Comparison of ENCODE assay signal across 8 cellular contexts in the genomic region with DNA sequence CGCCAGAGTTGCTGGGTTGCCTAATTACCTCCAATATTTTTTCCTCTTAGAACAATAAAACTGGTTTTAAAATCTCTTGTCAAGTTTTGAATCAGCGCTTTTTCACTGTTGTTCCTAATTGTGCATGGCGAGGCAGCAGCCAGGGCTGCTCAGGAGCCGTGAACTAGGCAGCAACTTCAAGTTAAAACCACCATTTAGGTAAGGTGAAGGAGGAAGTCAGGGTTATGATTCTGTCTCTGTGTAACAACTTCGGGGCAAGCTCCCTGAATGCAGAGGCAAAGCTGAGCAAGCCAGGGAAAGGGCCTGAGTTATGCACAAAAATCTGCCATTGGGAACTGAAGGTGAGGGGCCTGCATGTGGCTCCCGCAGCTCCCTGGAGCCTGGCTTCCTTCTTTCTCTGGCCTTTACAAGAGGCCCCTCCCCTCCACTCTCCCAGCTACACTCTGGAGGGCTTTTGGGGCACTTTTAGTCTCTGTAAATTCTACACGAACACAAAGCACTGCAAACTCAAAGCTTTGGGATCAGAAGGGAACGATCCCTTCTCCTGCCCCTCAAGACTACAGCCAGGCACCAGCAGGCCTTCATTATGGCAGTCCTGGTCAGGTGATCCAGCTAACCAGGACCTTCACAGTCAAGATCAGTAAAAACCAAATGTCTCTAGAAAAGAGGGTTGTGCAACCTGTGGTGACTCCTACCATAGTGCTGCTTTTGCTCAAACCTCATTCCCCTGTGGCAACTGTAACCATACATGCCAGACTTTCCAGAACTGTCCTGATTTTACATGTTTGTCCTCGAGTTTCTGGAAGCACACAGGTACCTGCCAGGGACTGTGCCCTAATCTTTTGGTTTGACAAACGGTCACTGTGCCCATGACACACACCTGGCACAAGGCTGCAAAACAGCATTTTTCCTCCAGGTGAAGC.
A peak's percentile ranks its signal among the peaks of the same experiment; 100 is the strongest.
DNase-seq lines count a peak whose midpoint lies in the region; ATAC-seq and TF ChIP-seq lines count a peak whose summit lies in the region.

No MANE protein-coding gene starts in this region.

- no TSS peak for BruUV-seq in PC-3 (replicated peaks; lab: Mats Ljungman, UMichigan)

- H3K36me3 ChIP-seq in PC-3 (ENCODE audit: low read depth, low read length): no peaks in the 10 kb centered on the region
- H3K36me3 ChIP-seq in parathyroid adenoma (ENCODE audit: control insufficient read depth, insufficient read depth, low read length): no peaks in the 10 kb centered on the region

- peak overlapping the region; percentile 98 for H3K4me2 ChIP-seq in PC-3 (ENCODE audit: low read length)
- peak overlapping the region; percentile 93 for H3K4me2 ChIP-seq in parathyroid adenoma (ENCODE audit: low read length)

- no peaks in the 10 kb centered on the region for H3K9me2 ChIP-seq in PC-3 (replicated peaks; ENCODE audit: low read length)

- H3K4me1 ChIP-seq in PC-3 (ENCODE audit: insufficient read depth, low read length) (peaks cover 42% of the 10 kb centered on the region), parathyroid adenoma (peaks cover 53% of the 10 kb centered on the region)

- DNase-seq in EH (ENCODE audit: low read depth) (peak; percentile 75), PC-3 (peak; percentile 48), epithelial cell of esophagus (ENCODE audit: low read depth) (peak; percentile 79), NCI-H524 (lab: John Stamatoyannopoulos, UW) (no peak), cerebellar nuclear complex (lab: John Stamatoyannopoulos, UW) (no peak)

- H3F3A ChIP-seq in PC-3 (ENCODE audit: low read length, unreplicated experiment): peaks cover 3% of the 10 kb centered on the region

- POLR2A ChIA-PET in PC-3 (lab: Charles Lee; ENCODE audit: unreplicated experiment): no interaction called here

- CTCF ChIA-PET in PC-3 (lab: Charles Lee): interaction anchor here (1.5 kb wide), 1 partner anchor 56 kb away, joined by 6 read pairs; no protein-coding TSS in a partner anchor

- H3K9ac ChIP-seq in PC-3 (ENCODE audit: low read length) (peak overlapping the region; percentile 89), parathyroid adenoma (no peak overlapping the region)

- H3K27ac ChIP-seq in PC-3 (ENCODE audit: low read length) (peak overlapping the region; percentile 97), parathyroid adenoma (peak overlapping the region; percentile 100)

- H3K79me2 ChIP-seq in PC-3 (ENCODE audit: low read length): peaks cover 81% of the 10 kb centered on the region
- peaks cover 35% of the 10 kb centered on the region for H3K79me2 ChIP-seq in parathyroid adenoma

- ATAC-seq in PC-3 (peak; percentile 3), GM21390 (IDR thresholded peaks at IDR 0.05; ENCODE audit: unreplicated experiment) (no peak), GM18502 (IDR thresholded peaks at IDR 0.05; ENCODE audit: poor library complexity, unreplicated experiment) (no peak)

- H2AFZ ChIP-seq in PC-3 (ENCODE audit: low read length) (no peak overlapping the region), parathyroid adenoma (no peak overlapping the region)

- H3K4me3 ChIP-seq in PC-3 (ENCODE audit: low read length): peak overlapping the region; percentile 73
- H3K4me3 ChIP-seq in epithelial cell of esophagus (ENCODE audit: low read length): no peak overlapping the region
- H3K4me3 ChIP-seq in parathyroid adenoma (ENCODE audit: low read depth, low read length): peak overlapping the region; percentile 70

- no peaks in the 10 kb centered on the region for H3K27me3 ChIP-seq in PC-3 (ENCODE audit: low read length)
- no peaks in the 10 kb centered on the region for H3K27me3 ChIP-seq in parathyroid adenoma (ENCODE audit: control insufficient read depth, insufficient read depth, low read length)

- no peak for TF ChIP-seq CTCF in PC-3 (conservative IDR thresholded peaks at IDR 0.05; ENCODE audit: low read depth, low read length)
- no peak for TF ChIP-seq CTCF in epithelial cell of esophagus (IDR thresholded peaks at IDR 0.05; ENCODE audit: insufficient read depth, low read depth, low read length, missing control alignments)
- TF ChIP-seq CTCF in parathyroid adenoma (IDR thresholded peaks at IDR 0.05): no peak

- no peaks in the 10 kb centered on the region; the same call in 1 of the 2 replicates for H4K20me1 ChIP-seq in PC-3 (ENCODE audit: low read length)

- H3K9me3 ChIP-seq in PC-3 (ENCODE audit: low read length): no peaks in the 10 kb centered on the region
- H3K9me3 ChIP-seq in parathyroid adenoma (ENCODE audit: control insufficient read depth, low read length): no peaks in the 10 kb centered on the region

- intact Hi-C loops in PC-3 (cut with micrococcal nuclease): loop anchor here (2.0 kb wide), 1 partner anchor 24 kb away; a partner anchor contains a TSS

Comparison
In these comparisons a context has a peak if more than half of its experiments do, and no peak if none do; other contexts are left out.
1. DNase-seq: peak in EH (single experiment), PC-3 (single experiment) and epithelial cell of esophagus (single experiment); none in NCI-H524 (0 of 2) and cerebellar nuclear complex (0 of 2).